ENCODE assay signal across 8 cellular contexts in genomic region chr1:174160109-174160473, GRCh38. TPM values are rescaled to one million over a fixed set of nuclear protein-coding genes. Genes with fewer than 3 reads are reported as not detected.
DNase-seq lines count a peak whose midpoint lies in the region; ATAC-seq and TF ChIP-seq lines count a peak whose summit lies in the region.

No MANE protein-coding gene starts in this region.

- ATAC-seq in HG02678 (IDR thresholded peaks at IDR 0.05; ENCODE audit: unreplicated experiment), result peak; percentile 3

- TF ChIP-seq POLR2A in spleen (IDR thresholded peaks at IDR 0.05), result no peak

- H3K4me3 ChIP-seq in brain microvascular endothelial cell (ENCODE audit: low read depth, low read length) (peak overlapping the region; percentile 84), spleen (peak overlapping the region; percentile 76 to 98 (median 91))

- H3K4me1 Mint-ChIP-seq in immature natural killer cell, result peaks cover 36 to 79% of the 10 kb centered on the region in 2 donors

- intact Hi-C loops in spleen (cut with DNase I; ENCODE audit: low total_unique reads), result loop anchor here (5.0 kb wide), 1 partner anchor 683 kb away; the partner anchor contains the start of gene PRDX6

- H3K4me1 ChIP-seq in spleen, result peaks cover 20 to 68% (median 55%) of the 10 kb centered on the region in 6 donors

- no peak overlapping the region for H3K27ac ChIP-seq in brain microvascular endothelial cell
- H3K27ac ChIP-seq in spleen, result peak overlapping the region; percentile 88 to 97 (median 92)

- H3K27me3 Mint-ChIP-seq in immature natural killer cell (ENCODE audit: low read depth in 3 of 3), result peaks cover 8 to 14% (median 13%) of the 10 kb centered on the region in 3 donors

- H3K4me3 Mint-ChIP-seq in immature natural killer cell, result peak overlapping the region; percentile 97 to 99 (median 98)

- H3K36me3 ChIP-seq in brain microvascular endothelial cell (replicated peaks), result no peaks in the 10 kb centered on the region
- peaks cover 0 to under 1% (median 0%) of the 10 kb centered on the region in 6 donors for H3K36me3 ChIP-seq in spleen

- H3K9me3 ChIP-seq in spleen, result no peaks in the 10 kb centered on the region

- TF ChIP-seq CTCF in brain microvascular endothelial cell (IDR thresholded peaks at IDR 0.05; ENCODE audit: low read depth, low read length, missing control alignments) (no peak), spleen (IDR thresholded peaks at IDR 0.05 in 8 of 11, conservative IDR thresholded peaks at IDR 0.05 in 3 of 11) (no peak)

- H3K27ac Mint-ChIP-seq in immature natural killer cell, result peak overlapping the region; percentile 92 to 97 (median 96)

- no peaks in the 10 kb centered on the region for H3K9me3 Mint-ChIP-seq in immature natural killer cell

- H3K36me3 Mint-ChIP-seq in immature natural killer cell, result peaks cover 0 to 4% (median 0%) of the 10 kb centered on the region in 3 donors

- DNase-seq in NCI-H146 (lab: John Stamatoyannopoulos, UW), result peak; percentile 27
- DNase-seq in NCI-H146 treated with DMSO at 0.1 percent for 48 hours (lab: John Stamatoyannopoulos, UW; ENCODE audit: unreplicated experiment), result no peak
- DNase-seq in RPMI8226, result peak; percentile 78
- peak; percentile 22 for DNase-seq in brain microvascular endothelial cell
- DNase-seq in immature natural killer cell, result no peak
- DNase-seq in spleen, result peak; percentile 84
- DNase-seq in foreskin melanocyte, result no peak

- H3K27me3 ChIP-seq in brain microvascular endothelial cell (replicated peaks) (no peaks in the 10 kb centered on the region), spleen (replicated peaks in 1 of 7) (no peaks in the 10 kb centered on the region)

- 1 to 3% (median 1%) methylated on average over 12 to 14 of the region's 14 CpGs for WGBS in spleen, 5 donors

- in situ Hi-C loops in brain microvascular endothelial cell (cut with HindIII; ENCODE audit: low pct_ligation_motif_present, low sequenced_read_pairs), result no loop called here

RNA-seq across cellular contexts. Expression of gene RABGAP1L, which starts 0.8 kb away (rescaled TPM):
- polyA plus RNA-seq in immature natural killer cell, result 100 to 1,000 TPM in 1 of 3 donors, 10 to 100 TPM in 2; 80.2 to 114 (median 86.8) TPM
- total RNA-seq in spleen, result 100 to 1,000 TPM in 2 of 7 donors, 10 to 100 TPM in 5; 66.2 to 125 (median 78.4) TPM
- 10 to 100 TPM; 30.3 to 31.1 (median 31.0) TPM for polyA plus RNA-seq in spleen

Comparison
In these comparisons a context has a peak if more than half of its experiments do, and no peak if none do; other contexts are left out.
1. DNase-seq: peak in NCI-H146 (single experiment), RPMI8226 (single experiment), brain microvascular endothelial cell (single experiment) and spleen (single experiment); none in NCI-H146 treated with DMSO at 0.1 percent for 48 hours (single experiment), immature natural killer cell (0 of 3) and foreskin melanocyte (single experiment).